In the genomic region with DNA sequence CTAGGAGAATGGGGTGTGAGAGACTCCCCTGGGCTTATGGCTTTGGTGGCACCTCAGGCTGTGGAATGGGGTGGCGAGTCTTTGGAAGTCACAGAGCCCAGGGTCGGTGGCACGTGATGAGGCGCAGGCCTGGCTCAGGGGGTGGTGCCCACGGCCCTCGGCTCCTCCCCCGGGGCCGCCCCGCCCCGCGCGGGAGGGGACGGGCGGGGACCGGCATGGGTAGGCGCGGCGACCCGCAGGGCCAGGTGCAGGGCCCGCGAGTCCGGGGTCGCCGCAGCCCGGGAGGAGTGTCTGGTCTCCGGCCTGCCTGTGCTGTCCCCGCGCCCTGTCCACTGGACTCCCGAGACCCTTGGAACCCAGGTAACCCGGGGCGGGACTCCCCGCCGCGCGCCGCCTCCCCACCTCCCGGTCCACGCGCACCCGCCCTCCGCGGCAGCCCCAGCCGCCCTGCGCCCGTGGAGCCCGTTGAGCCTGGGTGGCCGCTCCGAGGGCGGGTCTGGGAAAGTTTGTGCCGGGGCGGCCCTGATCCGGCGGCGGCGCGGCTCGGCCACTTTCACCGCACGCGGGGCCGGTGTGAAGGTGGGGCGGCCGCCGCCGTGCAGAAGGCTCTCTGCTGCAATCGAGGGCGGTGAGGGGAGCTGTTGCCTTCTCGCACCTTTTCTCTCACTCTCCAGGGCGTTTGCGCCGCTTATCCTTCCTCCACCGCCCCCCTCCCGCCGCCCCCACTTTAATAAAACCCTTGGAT, we compare ENCODE assay signal across 8 cellular contexts. TPM values are rescaled to one million over a fixed set of nuclear protein-coding genes. Genes with fewer than 3 reads are reported as not detected.
DNase-seq lines count a peak whose midpoint lies in the region; ATAC-seq and TF ChIP-seq lines count a peak whose summit lies in the region.

A gene with protein sequence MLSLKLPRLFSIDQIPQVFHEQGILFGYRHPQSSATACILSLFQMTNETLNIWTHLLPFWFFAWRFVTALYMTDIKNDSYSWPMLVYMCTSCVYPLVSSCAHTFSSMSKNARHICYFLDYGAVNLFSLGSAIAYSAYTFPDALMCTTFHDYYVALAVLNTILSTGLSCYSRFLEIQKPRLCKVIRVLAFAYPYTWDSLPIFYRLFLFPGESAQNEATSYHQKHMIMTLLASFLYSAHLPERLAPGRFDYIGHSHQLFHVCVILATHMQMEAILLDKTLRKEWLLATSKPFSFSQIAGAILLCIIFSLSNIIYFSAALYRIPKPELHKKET (plus strand): TSS at position 216 of the 745 bp plus-strand sequence. CDS start 61,169 bp downstream, outside the sequence.

- intact Hi-C loops in activated CD4-positive, alpha-beta T cell treated with anti-CD3 and anti-CD28 coated beads, Interleukin-2, amount 10 ng/mL, durations not matched to agents 24 days and 14 days (cut with micrococcal nuclease) = no loop called here
- intact Hi-C loops in upper lobe of right lung (cut with DNase I) = no loop called here

- H3K4me1 ChIP-seq in Peyer's patch (peaks cover 0 to 24% (median 5%) of the 10 kb centered on the region in 4 donors), ectodermal cell (ENCODE audit: control insufficient read depth, insufficient read depth, low read length) (peaks cover 6% of the 10 kb centered on the region), mononuclear cell (ENCODE audit: insufficient read depth, low read length) (peaks cover 5% of the 10 kb centered on the region), upper lobe of right lung (peaks cover 8% of the 10 kb centered on the region)

- DNase-seq in activated CD4-positive, alpha-beta T cell treated with anti-CD3 and anti-CD28 coated beads, Interleukin-2, amount 10 ng/mL, durations not matched to agents 24 days and 14 days = no peak
- no peak for DNase-seq in activated CD4-positive, alpha-beta T cell treated with anti-CD3 and anti-CD28 coated beads for 4 hours
- peak in 2 of 3 donors; percentile 62 to 80 for DNase-seq in Peyer's patch
- peak; percentile 89 for DNase-seq in upper lobe of right lung

- no peaks in the 10 kb centered on the region for H3K36me3 Mint-ChIP-seq in activated CD4-positive, alpha-beta T cell treated with anti-CD3 and anti-CD28 coated beads, Interleukin-2, amount 10 ng/mL, durations not matched to agents 24 days and 14 days (ENCODE audit: low read depth)

- H3K9me3 ChIP-seq in Peyer's patch (no peaks in the 10 kb centered on the region), ectodermal cell (ENCODE audit: control insufficient read depth, low read length) (no peaks in the 10 kb centered on the region), mononuclear cell (ENCODE audit: low read depth, low read length) (no peaks in the 10 kb centered on the region), upper lobe of right lung (no peaks in the 10 kb centered on the region)

- no peaks in the 10 kb centered on the region for H3K4me1 Mint-ChIP-seq in activated CD4-positive, alpha-beta T cell treated with anti-CD3 and anti-CD28 coated beads, Interleukin-2, amount 10 ng/mL, durations not matched to agents 24 days and 14 days

- peak; percentile 94 for ATAC-seq in upper lobe of right lung
- no peak for ATAC-seq in HG03521 (IDR thresholded peaks at IDR 0.05; ENCODE audit: unreplicated experiment)
- no peak for ATAC-seq in GM18502 (IDR thresholded peaks at IDR 0.05; ENCODE audit: poor library complexity, unreplicated experiment)

- H3K27ac ChIP-seq in Peyer's patch (peak within 1 kb of the TSS; percentile 37 to 65 (median 44)), ectodermal cell (ENCODE audit: insufficient read depth, low read depth, low read length, poor library complexity, severe bottlenecking) (no peak within 1 kb of the TSS), upper lobe of right lung (peak within 1 kb of the TSS; percentile 72)

- H3K4me3 ChIP-seq in Peyer's patch (peak within 1 kb of the TSS; percentile 42 to 73 (median 53)), ectodermal cell (ENCODE audit: insufficient read depth, low read depth, low read length) (peak within 1 kb of the TSS; percentile 46), mononuclear cell (ENCODE audit: low read length) (peak within 1 kb of the TSS; percentile 8), upper lobe of right lung (peak within 1 kb of the TSS; percentile 64)

- TF ChIP-seq CTCF in Peyer's patch (IDR thresholded peaks at IDR 0.05) (no peak), upper lobe of right lung (IDR thresholded peaks at IDR 0.05) (no peak)

- peak in 1 of 2 donors; percentile 13 for TF ChIP-seq POLR2A in Peyer's patch (IDR thresholded peaks at IDR 0.05)

- H3K27me3 ChIP-seq in Peyer's patch (no peaks in the 10 kb centered on the region), ectodermal cell (ENCODE audit: control insufficient read depth, insufficient read depth, low read length, poor library complexity, severe bottlenecking) (peaks cover 47% of the 10 kb centered on the region), mononuclear cell (ENCODE audit: insufficient read depth, low read length) (peaks cover 28% of the 10 kb centered on the region), upper lobe of right lung (no peaks in the 10 kb centered on the region)

- H3K9me3 Mint-ChIP-seq in activated CD4-positive, alpha-beta T cell treated with anti-CD3 and anti-CD28 coated beads, Interleukin-2, amount 10 ng/mL, durations not matched to agents 24 days and 14 days = no peaks in the 10 kb centered on the region

- H3K27ac Mint-ChIP-seq in activated CD4-positive, alpha-beta T cell treated with anti-CD3 and anti-CD28 coated beads, Interleukin-2, amount 10 ng/mL, durations not matched to agents 24 days and 14 days = no peak within 1 kb of the TSS

- WGBS in ectodermal cell, 2 experiments = 1% methylated on average over 74 of the region's 74 CpGs

- H3K27me3 Mint-ChIP-seq in activated CD4-positive, alpha-beta T cell treated with anti-CD3 and anti-CD28 coated beads, Interleukin-2, amount 10 ng/mL, durations not matched to agents 24 days and 14 days = peaks cover 48% of the 10 kb centered on the region

- peak within 1 kb of the TSS; percentile 36 for H3K4me3 Mint-ChIP-seq in activated CD4-positive, alpha-beta T cell treated with anti-CD3 and anti-CD28 coated beads, Interleukin-2, amount 10 ng/mL, durations not matched to agents 24 days and 14 days

- H3K36me3 ChIP-seq in Peyer's patch (no peaks in the 10 kb centered on the region), ectodermal cell (ENCODE audit: control insufficient read depth, insufficient read depth, low read length) (no peaks in the 10 kb centered on the region), upper lobe of right lung (no peaks in the 10 kb centered on the region)

RNA-seq across cellular contexts. Expression of the gene that starts here (rescaled TPM):
- not detected in 2 replicates for total RNA-seq in activated CD4-positive, alpha-beta T cell treated with anti-CD3 and anti-CD28 coated beads, Interleukin-2, amount 10 ng/mL, durations not matched to agents 24 days and 14 days
- 10 to 100 TPM; 19.4 to 30.5 (median 24.5) TPM for total RNA-seq in Peyer's patch
- 0.30 TPM for polyA plus RNA-seq in ectodermal cell (2013, experiment 1 of 4)
- polyA plus RNA-seq in ectodermal cell (2013, experiment 2 of 4) = 0.43 TPM
- polyA plus RNA-seq in ectodermal cell (2013, experiment 3 of 4) = 0.43 TPM
- 0.89 TPM for polyA plus RNA-seq in ectodermal cell (2013, experiment 4 of 4)
- under 0.01 TPM for total RNA-seq in mononuclear cell
- 37.9 TPM for total RNA-seq in upper lobe of right lung

Comparison
In these comparisons a context has a peak if more than half of its experiments do, and no peak if none do; other contexts are left out.
1. RNA of the gene that starts here (total RNA-seq): 37.9 TPM in upper lobe of right lung (single experiment) and 19.4 to 30.5 TPM in Peyer's patch; not detected in activated CD4-positive, alpha-beta T cell treated with anti-CD3 and anti-CD28 coated beads, Interleukin-2, amount 10 ng/mL, durations not matched to agents 24 days and 14 days and under 0.01 TPM in mononuclear cell (single experiment); every median in the first group is over 10 times any median in the second.
2. DNase-seq: peak in Peyer's patch (2 of 3) and upper lobe of right lung (single experiment); none in activated CD4-positive, alpha-beta T cell treated with anti-CD3 and anti-CD28 coated beads, Interleukin-2, amount 10 ng/mL, durations not matched to agents 24 days and 14 days (single experiment) and activated CD4-positive, alpha-beta T cell treated with anti-CD3 and anti-CD28 coated beads for 4 hours (0 of 2).
3. H3K4me3 ChIP-seq: peak in every context shown above with its lines; median percentile 64 in upper lobe of right lung; 53 in Peyer's patch; 46 in ectodermal cell; 8 in mononuclear cell.